1 cellular context compared by ENCODE assay signal in the genomic region with DNA sequence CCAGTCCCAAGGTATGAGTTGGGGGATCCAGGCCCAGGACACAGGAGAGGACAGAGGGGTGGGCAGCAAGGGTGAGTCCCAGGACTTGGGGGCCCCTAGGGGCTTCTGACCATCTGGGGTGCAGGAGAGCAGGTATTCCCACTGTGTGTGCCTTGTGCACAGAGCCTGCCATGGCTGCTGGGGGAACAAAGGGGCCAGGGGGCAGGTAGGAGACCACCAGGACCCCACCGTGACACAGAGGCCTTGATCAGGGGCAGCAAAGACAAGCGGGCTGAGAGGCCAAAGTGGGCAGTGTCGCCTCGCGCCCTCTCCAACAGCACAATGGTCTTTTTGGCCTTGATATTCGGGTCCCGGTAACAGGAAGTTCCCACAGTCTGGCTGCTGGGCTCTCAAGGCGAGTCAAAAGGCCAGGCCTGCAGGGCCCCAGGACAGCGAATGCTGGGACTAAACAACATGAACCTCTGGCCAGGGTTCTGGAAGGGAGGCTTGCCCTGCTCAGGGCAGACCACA.
TF ChIP-seq lines count a peak whose summit lies in the region.

No MANE protein-coding gene starts in this region.

TF ChIP-seq in GM23338, 12 proteins besides CTCF, POLR2A, EP300 and RAD21 (continued from another document):
- TF ChIP-seq, protein P1, sequence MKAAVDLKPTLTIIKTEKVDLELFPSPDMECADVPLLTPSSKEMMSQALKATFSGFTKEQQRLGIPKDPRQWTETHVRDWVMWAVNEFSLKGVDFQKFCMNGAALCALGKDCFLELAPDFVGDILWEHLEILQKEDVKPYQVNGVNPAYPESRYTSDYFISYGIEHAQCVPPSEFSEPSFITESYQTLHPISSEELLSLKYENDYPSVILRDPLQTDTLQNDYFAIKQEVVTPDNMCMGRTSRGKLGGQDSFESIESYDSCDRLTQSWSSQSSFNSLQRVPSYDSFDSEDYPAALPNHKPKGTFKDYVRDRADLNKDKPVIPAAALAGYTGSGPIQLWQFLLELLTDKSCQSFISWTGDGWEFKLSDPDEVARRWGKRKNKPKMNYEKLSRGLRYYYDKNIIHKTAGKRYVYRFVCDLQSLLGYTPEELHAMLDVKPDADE (IDR thresholded peaks at IDR 0.05) = no peak
- no peak for TF ChIP-seq STAT1 (IDR thresholded peaks at IDR 0.05; ENCODE audit: unreplicated experiment)
- no peak for TF ChIP-seq ZNF114 (CRISPR knock-in tag; IDR thresholded peaks at IDR 0.05)
- TF ChIP-seq, protein P2, sequence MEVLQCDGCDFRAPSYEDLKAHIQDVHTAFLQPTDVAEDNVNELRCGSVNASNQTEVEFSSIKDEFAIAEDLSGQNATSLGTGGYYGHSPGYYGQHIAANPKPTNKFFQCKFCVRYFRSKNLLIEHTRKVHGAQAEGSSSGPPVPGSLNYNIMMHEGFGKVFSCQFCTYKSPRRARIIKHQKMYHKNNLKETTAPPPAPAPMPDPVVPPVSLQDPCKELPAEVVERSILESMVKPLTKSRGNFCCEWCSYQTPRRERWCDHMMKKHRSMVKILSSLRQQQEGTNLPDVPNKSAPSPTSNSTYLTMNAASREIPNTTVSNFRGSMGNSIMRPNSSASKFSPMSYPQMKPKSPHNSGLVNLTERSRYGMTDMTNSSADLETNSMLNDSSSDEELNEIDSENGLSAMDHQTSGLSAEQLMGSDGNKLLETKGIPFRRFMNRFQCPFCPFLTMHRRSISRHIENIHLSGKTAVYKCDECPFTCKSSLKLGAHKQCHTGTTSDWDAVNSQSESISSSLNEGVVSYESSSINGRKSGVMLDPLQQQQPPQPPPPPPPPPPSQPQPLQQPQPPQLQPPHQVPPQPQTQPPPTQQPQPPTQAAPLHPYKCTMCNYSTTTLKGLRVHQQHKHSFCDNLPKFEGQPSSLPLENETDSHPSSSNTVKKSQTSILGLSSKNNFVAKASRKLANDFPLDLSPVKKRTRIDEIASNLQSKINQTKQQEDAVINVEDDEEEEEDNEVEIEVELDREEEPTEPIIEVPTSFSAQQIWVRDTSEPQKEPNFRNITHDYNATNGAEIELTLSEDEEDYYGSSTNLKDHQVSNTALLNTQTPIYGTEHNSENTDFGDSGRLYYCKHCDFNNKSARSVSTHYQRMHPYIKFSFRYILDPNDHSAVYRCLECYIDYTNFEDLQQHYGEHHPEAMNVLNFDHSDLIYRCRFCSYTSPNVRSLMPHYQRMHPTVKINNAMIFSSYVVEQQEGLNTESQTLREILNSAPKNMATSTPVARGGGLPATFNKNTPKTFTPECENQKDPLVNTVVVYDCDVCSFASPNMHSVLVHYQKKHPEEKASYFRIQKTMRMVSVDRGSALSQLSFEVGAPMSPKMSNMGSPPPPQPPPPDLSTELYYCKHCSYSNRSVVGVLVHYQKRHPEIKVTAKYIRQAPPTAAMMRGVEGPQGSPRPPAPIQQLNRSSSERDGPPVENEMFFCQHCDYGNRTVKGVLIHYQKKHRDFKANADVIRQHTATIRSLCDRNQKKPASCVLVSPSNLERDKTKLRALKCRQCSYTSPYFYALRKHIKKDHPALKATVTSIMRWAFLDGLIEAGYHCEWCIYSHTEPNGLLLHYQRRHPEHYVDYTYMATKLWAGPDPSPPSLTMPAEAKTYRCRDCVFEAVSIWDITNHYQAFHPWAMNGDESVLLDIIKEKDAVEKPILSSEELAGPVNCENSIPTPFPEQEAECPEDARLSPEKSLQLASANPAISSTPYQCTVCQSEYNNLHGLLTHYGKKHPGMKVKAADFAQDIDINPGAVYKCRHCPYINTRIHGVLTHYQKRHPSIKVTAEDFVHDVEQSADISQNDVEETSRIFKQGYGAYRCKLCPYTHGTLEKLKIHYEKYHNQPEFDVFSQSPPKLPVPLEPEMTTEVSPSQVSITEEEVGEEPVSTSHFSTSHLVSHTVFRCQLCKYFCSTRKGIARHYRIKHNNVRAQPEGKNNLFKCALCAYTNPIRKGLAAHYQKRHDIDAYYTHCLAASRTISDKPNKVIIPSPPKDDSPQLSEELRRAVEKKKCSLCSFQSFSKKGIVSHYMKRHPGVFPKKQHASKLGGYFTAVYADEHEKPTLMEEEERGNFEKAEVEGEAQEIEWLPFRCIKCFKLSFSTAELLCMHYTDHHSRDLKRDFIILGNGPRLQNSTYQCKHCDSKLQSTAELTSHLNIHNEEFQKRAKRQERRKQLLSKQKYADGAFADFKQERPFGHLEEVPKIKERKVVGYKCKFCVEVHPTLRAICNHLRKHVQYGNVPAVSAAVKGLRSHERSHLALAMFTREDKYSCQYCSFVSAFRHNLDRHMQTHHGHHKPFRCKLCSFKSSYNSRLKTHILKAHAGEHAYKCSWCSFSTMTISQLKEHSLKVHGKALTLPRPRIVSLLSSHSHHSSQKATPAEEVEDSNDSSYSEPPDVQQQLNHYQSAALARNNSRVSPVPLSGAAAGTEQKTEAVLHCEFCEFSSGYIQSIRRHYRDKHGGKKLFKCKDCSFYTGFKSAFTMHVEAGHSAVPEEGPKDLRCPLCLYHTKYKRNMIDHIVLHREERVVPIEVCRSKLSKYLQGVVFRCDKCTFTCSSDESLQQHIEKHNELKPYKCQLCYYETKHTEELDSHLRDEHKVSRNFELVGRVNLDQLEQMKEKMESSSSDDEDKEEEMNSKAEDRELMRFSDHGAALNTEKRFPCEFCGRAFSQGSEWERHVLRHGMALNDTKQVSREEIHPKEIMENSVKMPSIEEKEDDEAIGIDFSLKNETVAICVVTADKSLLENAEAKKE (CRISPR knock-in tag; IDR thresholded peaks at IDR 0.05) = no peak
- no peak for TF ChIP-seq ZNF331 (CRISPR knock-in tag; IDR thresholded peaks at IDR 0.05; ENCODE audit: low read depth)
- TF ChIP-seq CREB1 (CRISPR knock-in tag; IDR thresholded peaks at IDR 0.05; ENCODE audit: low read depth) = no peak
- no peak for TF ChIP-seq NANOG (IDR thresholded peaks at IDR 0.05; ENCODE audit: borderline replicate concordance)
- no peak for TF ChIP-seq JUNB (IDR thresholded peaks at IDR 0.05; ENCODE audit: unreplicated experiment)
- no peak for TF ChIP-seq EZH2phosphoT487 (IDR thresholded peaks at IDR 0.05; ENCODE audit: unreplicated experiment)
- TF ChIP-seq, protein P3, sequence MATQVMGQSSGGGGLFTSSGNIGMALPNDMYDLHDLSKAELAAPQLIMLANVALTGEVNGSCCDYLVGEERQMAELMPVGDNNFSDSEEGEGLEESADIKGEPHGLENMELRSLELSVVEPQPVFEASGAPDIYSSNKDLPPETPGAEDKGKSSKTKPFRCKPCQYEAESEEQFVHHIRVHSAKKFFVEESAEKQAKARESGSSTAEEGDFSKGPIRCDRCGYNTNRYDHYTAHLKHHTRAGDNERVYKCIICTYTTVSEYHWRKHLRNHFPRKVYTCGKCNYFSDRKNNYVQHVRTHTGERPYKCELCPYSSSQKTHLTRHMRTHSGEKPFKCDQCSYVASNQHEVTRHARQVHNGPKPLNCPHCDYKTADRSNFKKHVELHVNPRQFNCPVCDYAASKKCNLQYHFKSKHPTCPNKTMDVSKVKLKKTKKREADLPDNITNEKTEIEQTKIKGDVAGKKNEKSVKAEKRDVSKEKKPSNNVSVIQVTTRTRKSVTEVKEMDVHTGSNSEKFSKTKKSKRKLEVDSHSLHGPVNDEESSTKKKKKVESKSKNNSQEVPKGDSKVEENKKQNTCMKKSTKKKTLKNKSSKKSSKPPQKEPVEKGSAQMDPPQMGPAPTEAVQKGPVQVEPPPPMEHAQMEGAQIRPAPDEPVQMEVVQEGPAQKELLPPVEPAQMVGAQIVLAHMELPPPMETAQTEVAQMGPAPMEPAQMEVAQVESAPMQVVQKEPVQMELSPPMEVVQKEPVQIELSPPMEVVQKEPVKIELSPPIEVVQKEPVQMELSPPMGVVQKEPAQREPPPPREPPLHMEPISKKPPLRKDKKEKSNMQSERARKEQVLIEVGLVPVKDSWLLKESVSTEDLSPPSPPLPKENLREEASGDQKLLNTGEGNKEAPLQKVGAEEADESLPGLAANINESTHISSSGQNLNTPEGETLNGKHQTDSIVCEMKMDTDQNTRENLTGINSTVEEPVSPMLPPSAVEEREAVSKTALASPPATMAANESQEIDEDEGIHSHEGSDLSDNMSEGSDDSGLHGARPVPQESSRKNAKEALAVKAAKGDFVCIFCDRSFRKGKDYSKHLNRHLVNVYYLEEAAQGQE (IDR thresholded peaks at IDR 0.05; ENCODE audit: unreplicated experiment) = no peak
